In genomic region chr1:112325504-112325903, GRCh38 we compare ENCODE assay signal across 14 cellular contexts.
A peak's percentile ranks its signal among the peaks of the same experiment; 100 is the strongest.
DNase-seq lines count a peak whose midpoint lies in the region; ATAC-seq, FAIRE-seq and TF ChIP-seq lines count a peak whose summit lies in the region.
"Had no signal": no experiment of that assay in that cellular context is flagged by ENCODE, and none has a peak within 500 bp of the region (broad histone marks: within the 10 kb centered on the region; RNA-seq: fewer than 3 reads in every experiment).

No MANE protein-coding gene starts in this region.

- no peak overlapping the region for H3K18ac ChIP-seq in IMR-90 (ENCODE audit: low read depth, low read length)

- CTCF ChIA-PET in A673 (lab: Charles Lee) = no interaction called here
- CTCF ChIA-PET in IMR-90 (lab: Yijun Ruan, JAX) = no interaction called here
- CTCF ChIA-PET in mammary epithelial cell (lab: Charles Lee; ENCODE audit: low non-redundant PET) = no interaction called here

- peak overlapping the region; percentile 3 for H2AFZ ChIP-seq in IMR-90 (replicated peaks; ENCODE audit: low read length, poor library complexity)
- peak overlapping the region; percentile 47 for H2AFZ ChIP-seq in astrocyte (ENCODE audit: low read depth, low read length)
- H2AFZ ChIP-seq in mammary epithelial cell (ENCODE audit: low read depth, low read length) = no peak overlapping the region
- H2AFZ ChIP-seq: parathyroid adenoma had no signal

- H3K4me3 Mint-ChIP-seq in astrocyte (ENCODE audit: unreplicated experiment) = no peak overlapping the region
- H3K4me3 Mint-ChIP-seq: activated CD8-positive, alpha-beta T cell treated with anti-CD3 and anti-CD28 coated beads for 36 hours; memory B cell had no signal

- H4K8ac ChIP-seq in IMR-90 (ENCODE audit: low read depth in 2 of 2, low read length in 2 of 2) = no peak overlapping the region

- H3K23ac ChIP-seq in IMR-90 (ENCODE audit: low read depth, low read length) = no peak overlapping the region

- no peak overlapping the region for H3K27ac Mint-ChIP-seq in astrocyte (ENCODE audit: unreplicated experiment)
- H3K27ac Mint-ChIP-seq: activated CD8-positive, alpha-beta T cell treated with anti-CD3 and anti-CD28 coated beads for 36 hours; memory B cell had no signal

- no peaks in the 10 kb centered on the region for H3K4me1 ChIP-seq in A673 (ENCODE audit: insufficient read depth, low read length, poor library complexity, severe bottlenecking)
- no peaks in the 10 kb centered on the region; the same call in 1 of the 2 replicates for H3K4me1 ChIP-seq in IMR-90 (ENCODE audit: control insufficient read depth, insufficient read depth, low read length)
- no peaks in the 10 kb centered on the region for H3K4me1 ChIP-seq in astrocyte (ENCODE audit: insufficient read depth, low read length)
- peaks cover 1% of the 10 kb centered on the region for H3K4me1 ChIP-seq in mammary epithelial cell (ENCODE audit: insufficient read depth, low read length)
- H3K4me1 ChIP-seq: parathyroid adenoma had no signal

- no peak for TF ChIP-seq POLR2A in IMR-90 (IDR thresholded peaks at IDR 0.05; ENCODE audit: low read depth, low read length)

- no peak overlapping the region for H2BK20ac ChIP-seq in IMR-90 (ENCODE audit: low read depth, low read length)

- no peak overlapping the region for H3K14ac ChIP-seq in IMR-90 (replicated peaks; ENCODE audit: low read depth, low read length)

- in situ Hi-C loops in IMR-90 (cut with MboI; ENCODE audit: low sequenced_read_pairs) = no loop called here
- in situ Hi-C loops in mammary epithelial cell (cut with MboI; ENCODE audit: low sequenced_read_pairs in 2 of 2) = loop anchor here in 1 of 2 donors (25.0 kb wide), 1 partner anchor 538 kb away; no protein-coding TSS in a partner anchor

- no peak overlapping the region for H3K27ac ChIP-seq in A673 (ENCODE audit: low read depth, low read length, poor library complexity, severe bottlenecking)
- no peak overlapping the region for H3K27ac ChIP-seq in IMR-90 (ENCODE audit: insufficient read depth, low read length)
- H3K27ac ChIP-seq in astrocyte (ENCODE audit: low read depth, low read length) = no peak overlapping the region
- no peak overlapping the region for H3K27ac ChIP-seq in mammary epithelial cell (ENCODE audit: insufficient read depth, low read depth, low read length)
- H3K27ac ChIP-seq: esophagus squamous epithelium, parathyroid adenoma had no signal

- H3K27me3 ChIP-seq in A673 (replicated peaks; ENCODE audit: insufficient read depth, low read depth, low read length, poor library complexity) (peaks cover 68% of the 10 kb centered on the region), IMR-90 (ENCODE audit: control insufficient read depth, insufficient read depth, low read length) (peaks cover 37% of the 10 kb centered on the region), astrocyte (ENCODE audit: insufficient read depth, low read length) (peaks cover 13% of the 10 kb centered on the region), mammary epithelial cell (ENCODE audit: insufficient read depth, low read length) (no peaks in the 10 kb centered on the region)

- no peak overlapping the region for H2AK5ac ChIP-seq in IMR-90 (ENCODE audit: low read depth, low read length)

- H4K91ac ChIP-seq in IMR-90 (ENCODE audit: insufficient read depth, low read depth, low read length) = no peak overlapping the region

- H3K4me2 ChIP-seq in IMR-90 (ENCODE audit: low read depth, low read length) (peak overlapping the region; percentile 27; the same call in 1 of the 2 replicates), astrocyte (ENCODE audit: low read length) (no peak overlapping the region), mammary epithelial cell (ENCODE audit: insufficient read depth, low read depth, low read length) (no peak overlapping the region)

- ATAC-seq in IMR-90 (ENCODE audit: low read depth) = peak; percentile 53; the same call in 1 of the 2 replicates
- ATAC-seq in SK-N-SH treated with all-trans-retinoic acid at 6 μM for 48 hours = no peak
- ATAC-seq: activated CD8-positive, alpha-beta T cell treated with anti-CD3 and anti-CD28 coated beads for 36 hours had no signal

- no peaks in the 10 kb centered on the region for H4K20me1 ChIP-seq in IMR-90 (ENCODE audit: insufficient read depth, low read length)
- no peaks in the 10 kb centered on the region for H4K20me1 ChIP-seq in astrocyte (ENCODE audit: insufficient read depth, low read length)
- H4K20me1 ChIP-seq in mammary epithelial cell (ENCODE audit: insufficient read depth, low read length) = no peaks in the 10 kb centered on the region

- no peak overlapping the region for H3K4me3 ChIP-seq in A673 (ENCODE audit: low read depth, low read length, poor library complexity, severe bottlenecking)
- H3K4me3 ChIP-seq in IMR-90 (ENCODE audit: insufficient read depth, low read depth, low read length) = no peak overlapping the region
- no peak overlapping the region for H3K4me3 ChIP-seq in astrocyte (ENCODE audit: insufficient read depth, low read depth, low read length)
- no peak overlapping the region for H3K4me3 ChIP-seq in mammary epithelial cell (replicated peaks in 1 of 3; ENCODE audit: insufficient read depth in 1 of 3, low read depth in 2 of 3, low read length in 3 of 3)
- H3K4me3 ChIP-seq: esophagus squamous epithelium had no signal

- no peak overlapping the region for H3K56ac ChIP-seq in IMR-90 (ENCODE audit: extremely low read depth, insufficient read depth, low read length)

- peaks cover 24% of the 10 kb centered on the region for H3K27me3 Mint-ChIP-seq in astrocyte (ENCODE audit: low read depth, unreplicated experiment)

- no peak overlapping the region for H3K4ac ChIP-seq in IMR-90 (ENCODE audit: low read depth, low read length)

- no peaks in the 10 kb centered on the region for H3K4me1 Mint-ChIP-seq in astrocyte (ENCODE audit: low read depth, unreplicated experiment)
- H3K4me1 Mint-ChIP-seq: memory B cell had no signal

- H3K79me1 ChIP-seq in IMR-90 (ENCODE audit: low read depth in 1 of 2, low read length in 2 of 2) = no peaks in the 10 kb centered on the region

- H3K9me3 ChIP-seq in A673 (ENCODE audit: low read depth, low read length, poor library complexity, severe bottlenecking) (no peaks in the 10 kb centered on the region), IMR-90 (ENCODE audit: control insufficient read depth, insufficient read depth, low read length) (no peaks in the 10 kb centered on the region), astrocyte (ENCODE audit: insufficient read depth, low read depth, low read length) (no peaks in the 10 kb centered on the region), mammary epithelial cell (replicated peaks; ENCODE audit: insufficient read depth, low read length) (no peaks in the 10 kb centered on the region)
- H3K9me3 ChIP-seq: esophagus squamous epithelium had no signal

- H3K36me3 ChIP-seq in A673 (ENCODE audit: insufficient read depth, low read length, poor library complexity, severe bottlenecking) = no peaks in the 10 kb centered on the region
- no peaks in the 10 kb centered on the region for H3K36me3 ChIP-seq in IMR-90 (ENCODE audit: control insufficient read depth, insufficient read depth, low read length)
- no peaks in the 10 kb centered on the region for H3K36me3 ChIP-seq in astrocyte (ENCODE audit: insufficient read depth, low read length)
- H3K36me3 ChIP-seq in mammary epithelial cell (ENCODE audit: insufficient read depth, low read length) = no peaks in the 10 kb centered on the region
- H3K36me3 ChIP-seq: esophagus squamous epithelium had no signal

- dilution Hi-C loops in IMR-90 (cut with HindIII; ENCODE audit: low sequenced_read_pairs, unreplicated experiment) (no loop called here), mammary epithelial cell (cut with HindIII; ENCODE audit: low sequenced_read_pairs) (no loop called here)

- no peak overlapping the region for H2BK5ac ChIP-seq in IMR-90 (ENCODE audit: low read depth, low read length, poor library complexity, severe bottlenecking)

- H3K79me2 ChIP-seq in astrocyte (ENCODE audit: insufficient read depth, low read length) (no peaks in the 10 kb centered on the region), mammary epithelial cell (ENCODE audit: insufficient read depth, low read length) (no peaks in the 10 kb centered on the region)
- H3K79me2 ChIP-seq: parathyroid adenoma had no signal

- no TSS peak for BruUV-seq in A673 (replicated peaks; lab: Mats Ljungman, UMichigan)
- no TSS peak for BruUV-seq in IMR-90 (replicated peaks; lab: Mats Ljungman, UMichigan)
- BruUV-seq in mammary epithelial cell (replicated peaks; lab: Mats Ljungman, UMichigan) = no TSS peak

- intact Hi-C loops in A673 (cut with micrococcal nuclease; ENCODE audit: unreplicated experiment) = no loop called here
- intact Hi-C loops in IMR-90 (cut with micrococcal nuclease) = no loop called here
- intact Hi-C loops in mammary epithelial cell (cut with micrococcal nuclease) = no loop called here

- no peak for TF ChIP-seq CTCF in A673 (conservative IDR thresholded peaks at IDR 0.05; ENCODE audit: low read depth, low read length)
- TF ChIP-seq CTCF in IMR-90 (conservative IDR thresholded peaks at IDR 0.05; ENCODE audit: low read depth, low read length) = no peak
- no peak for TF ChIP-seq CTCF in astrocyte (IDR thresholded peaks at IDR 0.05; ENCODE audit: insufficient read depth, low read depth, low read length)
- TF ChIP-seq CTCF in mammary epithelial cell (conservative IDR thresholded peaks at IDR 0.05 in 1 of 2, IDR thresholded peaks at IDR 0.05 in 1 of 2; ENCODE audit: extremely low read depth in 1 of 2, insufficient read depth in 1 of 2, low read depth in 1 of 2, low read length in 2 of 2) = no peak

- H3K9me3 Mint-ChIP-seq in astrocyte (ENCODE audit: unreplicated experiment) = no peaks in the 10 kb centered on the region
- H3K9me3 Mint-ChIP-seq: activated CD8-positive, alpha-beta T cell treated with anti-CD3 and anti-CD28 coated beads for 36 hours; memory B cell had no signal

- 4% methylated on average over 11 of the region's 15 CpGs; no CpG with 5 or more reads in 1 of the 2 experiments for WGBS in IMR-90 (ENCODE audit: extremely low coverage in 2 of 2, insufficient read length in 1 of 2), 2 experiments
- 93% methylated on average over 12 of the region's 15 CpGs for WGBS in mammary epithelial cell (ENCODE audit: low coverage, missing lambda C conversion rate)

- no peak for TF ChIP-seq RAD21 in IMR-90 (IDR thresholded peaks at IDR 0.05; ENCODE audit: low read length)

- POLR2A ChIA-PET in A673 (lab: Charles Lee; ENCODE audit: low non-redundant PET) = no interaction called here
- POLR2A ChIA-PET in IMR-90 (lab: Charles Lee; ENCODE audit: unreplicated experiment) = no interaction called here

- no peak overlapping the region for H3K9ac ChIP-seq in IMR-90 (ENCODE audit: low read depth, low read length)
- H3K9ac ChIP-seq in astrocyte (ENCODE audit: low read length) = no peak overlapping the region
- no peak overlapping the region for H3K9ac ChIP-seq in mammary epithelial cell (ENCODE audit: insufficient read depth, low read length)
- H3K9ac ChIP-seq: parathyroid adenoma had no signal

- no peak overlapping the region for H2BK120ac ChIP-seq in IMR-90 (ENCODE audit: low read depth, low read length)

- no peak for FAIRE-seq in astrocyte (lab: Jason Lieb, UNC)

- H2AK9ac ChIP-seq in IMR-90 (replicated peaks; ENCODE audit: low read depth, low read length, poor library complexity) = no peak overlapping the region

- H2BK15ac ChIP-seq in IMR-90 (ENCODE audit: low read depth, low read length) = no peak overlapping the region

- no peaks in the 10 kb centered on the region for H3K9me1 ChIP-seq in IMR-90 (ENCODE audit: insufficient read depth, low read length)

- peak; percentile 47 for DNase-seq in A673 (ENCODE audit: low spot score)
- no peak for DNase-seq in IMR-90
- no peak for DNase-seq in astrocyte (ENCODE audit: low read depth)
- peak; percentile 71 for DNase-seq in left kidney (ENCODE audit: low read depth, low spot score)
- no peak for DNase-seq in T-helper 2 cell
- DNase-seq in mammary epithelial cell = no peak
- DNase-seq in stimulated activated CD4-positive, alpha-beta T cell treated with anti-CD3 and anti-CD28 coated beads, Interleukin-12 subunit alpha, Interleukin-12 subunit beta, amount 100 ng/mL, for 4 hours = no peak
- DNase-seq: activated CD8-positive, alpha-beta T cell treated with anti-CD3 and anti-CD28 coated beads for 36 hours; esophagus squamous epithelium; NCI-H1105 treated with DMSO at 0.1 percent for 48 hours; NK-92 treated with Interleukin-12 subunit alpha and Interleukin-12 subunit beta, amount 100 ng/mL, for 24 hours had no signal

- H4K5ac ChIP-seq in IMR-90 (ENCODE audit: low read depth, low read length) = no peak overlapping the region

- H3K36me3 Mint-ChIP-seq in astrocyte (ENCODE audit: low read depth, unreplicated experiment) = no peaks in the 10 kb centered on the region
- H3K36me3 Mint-ChIP-seq: memory B cell had no signal

Comparison
In these comparisons a context has a peak if more than half of its experiments do, and no peak if none do; other contexts are left out.
1. DNase-seq: peak in A673 (single experiment) and left kidney (single experiment); none in IMR-90 (single experiment), astrocyte (single experiment), T-helper 2 cell (0 of 5), mammary epithelial cell (single experiment) and stimulated activated CD4-positive, alpha-beta T cell treated with anti-CD3 and anti-CD28 coated beads, Interleukin-12 subunit alpha, Interleukin-12 subunit beta, amount 100 ng/mL, for 4 hours (single experiment).